30 cellular contexts compared by ENCODE assay signal in the genomic region with DNA sequence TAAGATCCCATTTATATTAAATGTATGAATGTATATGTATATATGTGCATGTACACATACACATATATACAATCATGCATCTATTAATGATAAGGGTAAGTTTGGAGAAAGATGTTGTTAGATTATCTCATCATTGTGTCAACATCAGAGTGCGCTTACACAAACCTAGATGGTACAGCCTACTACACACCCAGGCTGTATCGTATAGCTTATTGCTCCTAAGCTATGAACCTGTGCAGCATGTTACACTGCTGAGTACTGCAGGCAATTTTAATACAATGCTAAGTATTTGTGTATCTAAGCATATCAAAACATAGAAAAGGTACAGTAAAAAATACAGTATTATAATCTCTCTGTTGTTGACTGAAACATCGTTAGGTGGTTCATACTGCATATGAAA. TPM values are rescaled to one million over a fixed set of nuclear protein-coding genes. Genes with fewer than 3 reads are reported as not detected.
DNase-seq lines count a peak whose midpoint lies in the region; ATAC-seq, FAIRE-seq and TF ChIP-seq lines count a peak whose summit lies in the region.
"Had no signal": no experiment of that assay in that cellular context is flagged by ENCODE, and none has a peak within 500 bp of the region (broad histone marks: within the 10 kb centered on the region; RNA-seq: fewer than 3 reads in every experiment).

No MANE protein-coding gene starts in this region.

- no peak overlapping the region for H3K9ac ChIP-seq in HepG2 (ENCODE audit: insufficient read depth, low read depth, low read length)
- H3K9ac ChIP-seq: BLaER1; BLaER1 treated with 17β-estradiol and CSF1 and Interleukin-3, amounts not matched to agents 10 nM and 100 nM had no signal

- 17% methylated on average over 3 of the region's 3 CpGs for WGBS in HepG2 (ENCODE audit: low lambda C conversion rate)

- TF ChIP-seq POLR2A in HepG2 (IDR thresholded peaks at IDR 0.05; ENCODE audit: insufficient read depth in 1 of 2, low read depth in 2 of 2, low read length in 2 of 2), result no peak

- no peak for FAIRE-seq in HepG2 (lab: Jason Lieb, UNC)
- FAIRE-seq: A549, D721Med had no signal

- DNase-seq in left colon (no peak), mucosa of descending colon (no peak), HepG2 (ENCODE audit: low spot score) (no peak)
- DNase-seq: 8988T; ACHN; AML-193; BE2C; C1 segment of cervical spinal cord; Caco-2; Calu3; CD4-positive, alpha-beta memory T cell; CD4-positive, alpha-beta T cell; CD4-positive, CD25-positive, alpha-beta regulatory T cell; CD8-positive, alpha-beta memory T cell; CD8-positive, alpha-beta T cell; COR-L47; DMS 273 treated with DMSO at 0.1 percent for 48 hours; DMS153; DMS53; DMS79; DMS79 treated with DMSO at 0.1 percent for 48 hours; DND-41; EL had no signal

- H3K9me3 ChIP-seq in mucosa of descending colon (peaks cover 3% of the 10 kb centered on the region), HepG2 (ENCODE audit: low read length) (no peaks in the 10 kb centered on the region)
- H3K9me3 ChIP-seq: BE2C, BLaER1, Caco-2 had no signal

- no peak overlapping the region for H3K27ac ChIP-seq in HepG2 (ENCODE audit: extremely low read length, insufficient read depth, low read length)
- H3K27ac ChIP-seq: 22Rv1, A549, BLaER1, C4-2B had no signal

- in situ Hi-C loops in HepG2 (cut with HindIII; ENCODE audit: extremely low pct_ligation_motif_present, low pct_unique_long_range_greater_than_20kb), result no loop called here

- no TSS peak for BruUV-seq in HepG2 (replicated peaks; lab: Mats Ljungman, UMichigan)

- no peak for TF ChIP-seq RAD21 in HepG2 (CRISPR knock-in tag; IDR thresholded peaks at IDR 0.05)

- H3K36me3 ChIP-seq in mucosa of descending colon (ENCODE audit: low read depth) (no peaks in the 10 kb centered on the region), HepG2 (replicated peaks in 1 of 2; ENCODE audit: control insufficient read depth in 1 of 2, insufficient read depth in 2 of 2, low read length in 2 of 2) (no peaks in the 10 kb centered on the region)
- H3K36me3 ChIP-seq: BE2C, BLaER1 had no signal

- no peak overlapping the region for H3K4me2 ChIP-seq in HepG2 (ENCODE audit: low read depth, low read length)
- H3K4me2 ChIP-seq: A549, BLaER1 had no signal

- CTCF ChIA-PET in HepG2 (lab: Yijun Ruan, JAX; ENCODE audit: low intra/inter-chr PET ratio, low total read pairs), result no interaction called here

- H2AFZ ChIP-seq in HepG2 (ENCODE audit: low read length), result no peak overlapping the region

- no peak for TF ChIP-seq EP300 in HepG2 (IDR thresholded peaks at IDR 0.05; ENCODE audit: low read depth in 2 of 2, low read length in 2 of 2)
- TF ChIP-seq EP300 in HepG2 (CRISPR knock-in tag; IDR thresholded peaks at IDR 0.05; ENCODE audit: borderline replicate concordance), result no peak

- no peaks in the 10 kb centered on the region; the same call in 1 of the 2 replicates for H4K20me1 ChIP-seq in HepG2 (ENCODE audit: insufficient read depth, low read length)
- H4K20me1 ChIP-seq: BLaER1; BLaER1 treated with 17β-estradiol and CSF1 and Interleukin-3, amounts not matched to agents 10 nM and 100 nM had no signal

- peak; percentile 80 for ATAC-seq in left colon
- peak; percentile 60 for ATAC-seq in mucosa of descending colon
- ATAC-seq in HepG2, result no peak
- no peak for ATAC-seq in HG02642 (IDR thresholded peaks at IDR 0.05; ENCODE audit: poor library complexity, unreplicated experiment)
- ATAC-seq: A549; CD8-positive, alpha-beta T cell had no signal

- no peaks in the 10 kb centered on the region for H3K4me1 ChIP-seq in mucosa of descending colon (ENCODE audit: low read depth)
- no peaks in the 10 kb centered on the region for H3K4me1 ChIP-seq in HepG2 (ENCODE audit: insufficient read depth, low read length)
- H3K4me1 ChIP-seq: A549, BLaER1, Caco-2 had no signal

- POLR2A ChIA-PET in HepG2 (lab: Yijun Ruan, JAX), result no interaction called here

- TF ChIP-seq CTCF in mucosa of descending colon (IDR thresholded peaks at IDR 0.05) (no peak), HepG2 (CRISPR knock-in tag; IDR thresholded peaks at IDR 0.05) (no peak)

- H3K27me3 ChIP-seq in HepG2 (ENCODE audit: control insufficient read depth in 1 of 2, insufficient read depth in 2 of 2, low read length in 2 of 2), result peaks cover 2 to 3% of the 10 kb centered on the region in 2 experiments; a peak in 2 of 5 replicates
- H3K27me3 ChIP-seq: BE2C; BLaER1; BLaER1 treated with 17β-estradiol and CSF1 and Interleukin-3, amounts not matched to agents 10 nM and 100 nM had no signal

- H3K4me3 ChIP-seq in mucosa of descending colon (no peak overlapping the region), HepG2 (replicated peaks in 1 of 3; ENCODE audit: insufficient read depth in 1 of 3, low read depth in 2 of 3, low read length in 3 of 3) (no peak overlapping the region)
- H3K4me3 ChIP-seq: A549; BLaER1; BLaER1 treated with 17β-estradiol and CSF1 and Interleukin-3, amounts not matched to agents 10 nM and 100 nM had no signal

- H3K79me2 ChIP-seq in HepG2 (ENCODE audit: insufficient read depth, low read length), result no peaks in the 10 kb centered on the region

- intact Hi-C loops in left colon (cut with DNase I, micrococcal nuclease), result no loop called here
- intact Hi-C loops in mucosa of descending colon (cut with DNase I, micrococcal nuclease), result no loop called here
- intact Hi-C loops in HepG2 (cut with micrococcal nuclease; ENCODE audit: unreplicated experiment), result no loop called here

TF ChIP-seq in HepG2, 621 proteins besides CTCF, POLR2A, EP300 and RAD21:
- no peak for TF ChIP-seq ZNF337 (CRISPR knock-in tag; IDR thresholded peaks at IDR 0.05; ENCODE audit: borderline replicate concordance, low read depth)
- TF ChIP-seq ZNF772 (CRISPR knock-in tag; IDR thresholded peaks at IDR 0.05), result no peak
- TF ChIP-seq ZNF484 (CRISPR knock-in tag; IDR thresholded peaks at IDR 0.05; ENCODE audit: borderline replicate concordance, low read depth), result no peak

RNA-seq across cellular contexts. Expression of a gene that starts 57.4 kb away (rescaled TPM):
- total RNA-seq in left colon (100 to 1,000 TPM; 151 to 160 TPM), mucosa of descending colon (100 to 1,000 TPM in 2 of 3 donors, 10 to 100 TPM in 1; 84.4 to 192 (median 157) TPM), HepG2 (2016; rRNA removed; fragmentation: Illumina TruSeq; extraction: Trizol) (2.9 and 4.7 TPM in 2 replicates)
- 1.5 TPM in 2 replicates for total RNA-seq in HepG2 (2016; cell fraction: cytosol; rRNA removed; fragmentation: Illumina TruSeq; extraction: Trizol; ENCODE audit: low read depth)
- total RNA-seq in HepG2 (2016; cell fraction: insoluble cytoplasmic fraction; rRNA removed; fragmentation: Illumina TruSeq; extraction: Trizol), result 2.7 and 4.3 TPM in 2 replicates
- 4.7 and 8.1 TPM in 2 replicates for total RNA-seq in HepG2 (2016; cell fraction: membrane; rRNA removed; fragmentation: Illumina TruSeq; extraction: Trizol)
- 4.1 and 4.3 TPM in 2 replicates for total RNA-seq in HepG2 (2016; cell fraction: nucleus; rRNA removed; fragmentation: Illumina TruSeq; extraction: Trizol)
- 3.3 and 3.9 TPM in 2 replicates for polyA plus RNA-seq in HepG2 (2011; rRNA removed)
- 2.9 and 3.8 TPM in 2 replicates for polyA plus RNA-seq in HepG2 (2011; cell fraction: cytosol; rRNA removed)
- polyA plus RNA-seq in HepG2 (2011; cell fraction: nucleus; rRNA removed), result 1.3 and 1.5 TPM in 2 replicates
- 2.3 and 4.0 TPM in 2 replicates for polyA plus RNA-seq in HepG2 (2012)
- 3.1 and 3.6 TPM in 2 replicates for polyA plus RNA-seq in HepG2 (2016; cell fraction: cytosol; fragmentation: Illumina TruSeq; extraction: Trizol; ENCODE audit: low read depth)
- 8.1 and 8.8 TPM in 2 replicates for polyA plus RNA-seq in HepG2 (2016; cell fraction: insoluble cytoplasmic fraction; fragmentation: Illumina TruSeq; extraction: Trizol; ENCODE audit: low read depth)
- 8.3 and 8.5 TPM in 2 replicates for polyA plus RNA-seq in HepG2 (2016; cell fraction: membrane; fragmentation: Illumina TruSeq; extraction: Trizol; ENCODE audit: low read depth)
- 8.3 and 8.7 TPM in 2 replicates for polyA plus RNA-seq in HepG2 (2016; cell fraction: nucleus; fragmentation: Illumina TruSeq; extraction: Trizol; ENCODE audit: insufficient read depth, low read depth)
- polyA minus RNA-seq in HepG2 (2011; rRNA and poly(A)+ RNA removed; ENCODE audit: low replicate concordance), result 4.5 and 40.6 TPM in 2 replicates
- polyA minus RNA-seq in HepG2 (2011; cell fraction: cytosol; rRNA and poly(A)+ RNA removed), result 3.3 and 5.6 TPM in 2 replicates
- 3.4 and 3.5 TPM in 2 replicates for polyA minus RNA-seq in HepG2 (2011; cell fraction: nucleus; rRNA and poly(A)+ RNA removed)

Comparison
In these comparisons a context has a peak if more than half of its experiments do, and no peak if none do; other contexts are left out.
1. ATAC-seq: peak in left colon (single experiment) and mucosa of descending colon (single experiment); none in HepG2 (single experiment) and HG02642 (single experiment).
2. RNA of a gene that starts 57.4 kb away (total RNA-seq): 151 to 160 TPM in left colon and 84.4 to 192 TPM in mucosa of descending colon; 1.5 to 8.1 TPM in HepG2; every median in the first group is over 4 times any median in the second.